ENCODE assay signal across 15 cellular contexts in genomic region chr7:92131764-92132330, GRCh38. TPM values are rescaled to one million over a fixed set of nuclear protein-coding genes. Genes with fewer than 3 reads are reported as not detected.
DNase-seq lines count a peak whose midpoint lies in the region; ATAC-seq and TF ChIP-seq lines count a peak whose summit lies in the region.
"Had no signal": no experiment of that assay in that cellular context is flagged by ENCODE, and none has a peak within 500 bp of the region (broad histone marks: within the 10 kb centered on the region; RNA-seq: fewer than 3 reads in every experiment).

No MANE protein-coding gene starts in this region.

- POLR2A ChIA-PET in naive thymus-derived CD4-positive, alpha-beta T cell (lab: Charles Lee), result interaction anchor here (0.6 to 1.6 kb wide), 3 partner anchors 17 to 396 kb away, joined by 3 to 5 read pairs (median 4); partner anchors contain the start of genes PEX1 and RBM48

- H3K9me3 ChIP-seq in DND-41 (ENCODE audit: insufficient read depth, low read length, severe bottlenecking) (no peaks in the 10 kb centered on the region), mesenchymal stem cell (ENCODE audit: control insufficient read depth, low read length) (no peaks in the 10 kb centered on the region), colonic mucosa (no peaks in the 10 kb centered on the region)
- no peaks in the 10 kb centered on the region for H3K9me3 ChIP-seq in naive thymus-derived CD4-positive, alpha-beta T cell (ENCODE audit: control insufficient read depth in 2 of 3, low read length in 3 of 3)

- H4K91ac ChIP-seq in mesenchymal stem cell (ENCODE audit: low read length), result no peak overlapping the region

- peaks cover 0 to 13% (median 12%) of the 10 kb centered on the region in 5 donors for H3K36me3 Mint-ChIP-seq in naive thymus-derived CD4-positive, alpha-beta T cell

- peaks cover 30% of the 10 kb centered on the region for H3K79me2 ChIP-seq in DND-41 (ENCODE audit: insufficient read depth, low read length)

- intact Hi-C loops in naive thymus-derived CD4-positive, alpha-beta T cell (cut with micrococcal nuclease), result loop anchor here (5.0 to 10.0 kb wide), 3 partner anchors 703 to 1873 kb away; partner anchors contain the start of genes BET1 (in 1 of the 2), CDK6 (in 1 of the 2) and VPS50 (in 1 of the 2)
- intact Hi-C loops in colonic mucosa (cut with DNase I), result loop anchor here (5.0 kb wide), 1 partner anchor 315 kb away; the partner anchor contains the start of gene GATAD1

- H2BK12ac ChIP-seq in mesenchymal stem cell (ENCODE audit: low read length in 2 of 2), result no peak overlapping the region

- peaks cover 5% of the 10 kb centered on the region for H3K79me1 ChIP-seq in mesenchymal stem cell (replicated peaks; ENCODE audit: low read length, poor library complexity, severe bottlenecking)

- peaks cover 0 to 2% (median 0%) of the 10 kb centered on the region in 5 donors for H3K27me3 Mint-ChIP-seq in naive thymus-derived CD4-positive, alpha-beta T cell
- H3K27me3 Mint-ChIP-seq: activated naive CD4-positive, alpha-beta T cell treated with anti-CD3 and anti-CD28 coated beads, Interleukin-2, amount 50 U/mL, for 24 hours had no signal

- no peak overlapping the region for H2BK5ac ChIP-seq in mesenchymal stem cell (ENCODE audit: low read depth, low read length, poor library complexity, severe bottlenecking)

- H3K27me3 ChIP-seq in DND-41 (ENCODE audit: insufficient read depth, low read length, poor library complexity), result no peaks in the 10 kb centered on the region
- H3K27me3 ChIP-seq in brain microvascular endothelial cell (replicated peaks), result no peaks in the 10 kb centered on the region
- no peaks in the 10 kb centered on the region for H3K27me3 ChIP-seq in mesenchymal stem cell (ENCODE audit: control insufficient read depth in 1 of 2, insufficient read depth in 1 of 2, low read length in 2 of 2)
- H3K27me3 ChIP-seq in naive thymus-derived CD4-positive, alpha-beta T cell (ENCODE audit: control insufficient read depth in 2 of 2, insufficient read depth in 2 of 2, low read length in 2 of 2), result no peaks in the 10 kb centered on the region
- H3K27me3 ChIP-seq in colonic mucosa, result no peaks in the 10 kb centered on the region

- no peak for ATAC-seq in DND-41 (ENCODE audit: insufficient read depth, low read depth)
- no peak for ATAC-seq in GM21529 (IDR thresholded peaks at IDR 0.05; ENCODE audit: unreplicated experiment)
- ATAC-seq in naive thymus-derived CD4-positive, alpha-beta T cell, result no peak

- H3K27ac Mint-ChIP-seq in naive thymus-derived CD4-positive, alpha-beta T cell, result peak overlapping the region in 4 of 9 donors; percentile 15 to 99 (median 28)
- H3K27ac Mint-ChIP-seq: activated naive CD4-positive, alpha-beta T cell treated with anti-CD3 and anti-CD28 coated beads, Interleukin-2, amount 50 U/mL, for 24 hours had no signal

- 50% methylated on average over 2 of the region's 4 CpGs for WGBS in mesenchymal stem cell

- H3K4me2 ChIP-seq in DND-41 (ENCODE audit: insufficient read depth, low read length), result peak overlapping the region; percentile 69; the same call in 1 of the 2 replicates
- no peak overlapping the region for H3K4me2 ChIP-seq in mesenchymal stem cell (ENCODE audit: low read length, poor library complexity, severe bottlenecking)

- no peak overlapping the region for H4K8ac ChIP-seq in mesenchymal stem cell (ENCODE audit: low read length)

- H3K4me1 Mint-ChIP-seq in naive thymus-derived CD4-positive, alpha-beta T cell, result peaks cover 12 to 47% (median 40%) of the 10 kb centered on the region in 7 donors

- H3K4me3 Mint-ChIP-seq in naive thymus-derived CD4-positive, alpha-beta T cell, result peak overlapping the region in 3 of 10 donors; percentile 16 to 24 (median 23)

- H2BK120ac ChIP-seq in mesenchymal stem cell (ENCODE audit: low read depth, low read length), result no peak overlapping the region

- H3K4ac ChIP-seq in mesenchymal stem cell (ENCODE audit: low read depth in 1 of 2, low read length in 2 of 2), result no peak overlapping the region

- no peak for DNase-seq in DND-41
- peak; percentile 16 to 18 for DNase-seq in Kasumi-1 (lab: John Stamatoyannopoulos, UW)
- no peak for DNase-seq in brain microvascular endothelial cell
- no peak for DNase-seq in mesenchymal stem cell
- DNase-seq in naive thymus-derived CD4-positive, alpha-beta T cell, result no peak
- DNase-seq in colonic mucosa, result no peak
- no peak for DNase-seq in occipital lobe (lab: John Stamatoyannopoulos, UW)
- DNase-seq: activated CD4-positive, alpha-beta T cell treated with anti-CD3 and anti-CD28 coated beads for 1 hour; COR-L47; effector memory CD4-positive, alpha-beta T cell; NCI-H1694 treated with DMSO at 0.1 percent for 48 hours; nucleus accumbens; stimulated activated CD4-positive, alpha-beta T cell treated with anti-CD3 and anti-CD28 coated beads, Interleukin-4, amount 100 ng/mL, for 4 hours had no signal

- H3K9ac ChIP-seq in DND-41 (ENCODE audit: low read depth, low read length), result no peak overlapping the region
- peak overlapping the region; percentile 98 for H3K9ac ChIP-seq in mesenchymal stem cell (ENCODE audit: low read length)
- H3K9ac ChIP-seq in colonic mucosa (ENCODE audit: low read depth in 2 of 2, low read length in 2 of 2), result no peak overlapping the region

- no peak overlapping the region for H3K23ac ChIP-seq in mesenchymal stem cell (ENCODE audit: low read length in 2 of 2)

- H3K14ac ChIP-seq in mesenchymal stem cell (ENCODE audit: low read length in 2 of 2), result no peak overlapping the region

- no peak overlapping the region for H3K18ac ChIP-seq in mesenchymal stem cell (ENCODE audit: low read depth in 1 of 2, low read length in 2 of 2)

- H2BK15ac ChIP-seq in mesenchymal stem cell (ENCODE audit: low read depth, poor library complexity, severe bottlenecking), result no peak overlapping the region

- H3K27ac ChIP-seq in DND-41 (ENCODE audit: low read length) (no peak overlapping the region), brain microvascular endothelial cell (no peak overlapping the region), mesenchymal stem cell (ENCODE audit: low read length, poor library complexity, severe bottlenecking) (no peak overlapping the region), colonic mucosa (no peak overlapping the region)
- no peak overlapping the region for H3K27ac ChIP-seq in naive thymus-derived CD4-positive, alpha-beta T cell (ENCODE audit: low read depth, low read length)

- peaks cover 0 to 5% (median 0%) of the 10 kb centered on the region in 11 donors for H3K9me3 Mint-ChIP-seq in naive thymus-derived CD4-positive, alpha-beta T cell
- H3K9me3 Mint-ChIP-seq: activated naive CD4-positive, alpha-beta T cell treated with anti-CD3 and anti-CD28 coated beads, Interleukin-2, amount 50 U/mL, for 24 hours had no signal

- no peak overlapping the region for H2AK5ac ChIP-seq in mesenchymal stem cell (ENCODE audit: low read length, severe bottlenecking)

- H2AFZ ChIP-seq in DND-41 (ENCODE audit: low read depth, low read length), result no peak overlapping the region
- H2AFZ ChIP-seq in mesenchymal stem cell (ENCODE audit: low read depth, low read length), result no peak overlapping the region

- in situ Hi-C loops in brain microvascular endothelial cell (cut with HindIII; ENCODE audit: low pct_ligation_motif_present, low sequenced_read_pairs), result no loop called here

- H3K4me1 ChIP-seq in DND-41 (ENCODE audit: insufficient read depth, low read length), result peaks cover 20% of the 10 kb centered on the region
- no peaks in the 10 kb centered on the region for H3K4me1 ChIP-seq in mesenchymal stem cell (ENCODE audit: control insufficient read depth, insufficient read depth, low read depth, low read length)
- peaks cover 4 to 12% of the 10 kb centered on the region in 2 donors for H3K4me1 ChIP-seq in naive thymus-derived CD4-positive, alpha-beta T cell (ENCODE audit: control insufficient read depth in 2 of 2, insufficient read depth in 2 of 2, low read length in 2 of 2)
- no peaks in the 10 kb centered on the region for H3K4me1 ChIP-seq in colonic mucosa

- H4K20me1 ChIP-seq in DND-41 (ENCODE audit: insufficient read depth, low read length), result no peaks in the 10 kb centered on the region

- TF ChIP-seq CTCF in DND-41 (IDR thresholded peaks at IDR 0.05; ENCODE audit: borderline replicate concordance, extremely low read depth, low read length, poor library complexity, severe bottlenecking) (no peak), brain microvascular endothelial cell (IDR thresholded peaks at IDR 0.05; ENCODE audit: low read depth, low read length, missing control alignments) (no peak), colonic mucosa (IDR thresholded peaks at IDR 0.05) (no peak)

- no peak overlapping the region for H3K4me3 ChIP-seq in DND-41 (ENCODE audit: low read depth in 1 of 2, low read length in 2 of 2)
- peak overlapping the region; percentile 92 for H3K4me3 ChIP-seq in brain microvascular endothelial cell (ENCODE audit: low read depth, low read length)
- H3K4me3 ChIP-seq in mesenchymal stem cell (ENCODE audit: insufficient read depth in 1 of 2, low read depth in 1 of 2, low read length in 2 of 2), result peak overlapping the region in 1 of 2 experiments; percentile 95
- no peak overlapping the region for H3K4me3 ChIP-seq in naive thymus-derived CD4-positive, alpha-beta T cell (ENCODE audit: low read length)
- no peak overlapping the region for H3K4me3 ChIP-seq in colonic mucosa

- H3K36me3 ChIP-seq in DND-41 (ENCODE audit: insufficient read depth, low read length), result peaks cover 13% of the 10 kb centered on the region
- H3K36me3 ChIP-seq in brain microvascular endothelial cell (replicated peaks), result peaks cover 16% of the 10 kb centered on the region
- peaks cover 3 to 48% of the 10 kb centered on the region in 2 experiments for H3K36me3 ChIP-seq in mesenchymal stem cell (ENCODE audit: control insufficient read depth in 1 of 2, insufficient read depth in 2 of 2, low read depth in 1 of 2, low read length in 2 of 2)
- H3K36me3 ChIP-seq in naive thymus-derived CD4-positive, alpha-beta T cell (ENCODE audit: control insufficient read depth in 2 of 3, insufficient read depth in 3 of 3, low read length in 3 of 3), result peaks cover 0 to 16% (median 0%) of the 10 kb centered on the region in 3 experiments
- no peaks in the 10 kb centered on the region for H3K36me3 ChIP-seq in colonic mucosa

- CTCF ChIA-PET in naive thymus-derived CD4-positive, alpha-beta T cell (lab: Charles Lee), result interaction anchor here (1.3 kb wide), 1 partner anchor 264 kb away, joined by 4 read pairs; no protein-coding TSS in a partner anchor

RNA-seq across cellular contexts. Expression of gene CYP51A1, which starts 2.4 kb away (rescaled TPM):
- polyA plus RNA-seq in mesenchymal stem cell (2013, experiment 1 of 2), result 147 TPM
- polyA plus RNA-seq in mesenchymal stem cell (2013, experiment 2 of 2), result 149 TPM
- total RNA-seq in naive thymus-derived CD4-positive, alpha-beta T cell, result 10 to 100 TPM; 14.7 to 36.6 (median 21.7) TPM
- polyA plus RNA-seq in naive thymus-derived CD4-positive, alpha-beta T cell, result 10 to 100 TPM; 12.2 to 12.6 TPM
- total RNA-seq in colonic mucosa, result 100 to 1,000 TPM; 125 to 322 TPM
- 345 TPM for total RNA-seq in occipital lobe

RNA-seq across cellular contexts. Expression of gene LRRD1, which starts 47.1 kb away (rescaled TPM):
- 0.03 TPM for polyA plus RNA-seq in mesenchymal stem cell (2013, experiment 1 of 2)
- not detected for polyA plus RNA-seq in mesenchymal stem cell (2013, experiment 2 of 2)
- under 1 TPM in 2 of 5 experiments, not detected in 3; 0.17 to 0.22 TPM for total RNA-seq in naive thymus-derived CD4-positive, alpha-beta T cell
- polyA plus RNA-seq in naive thymus-derived CD4-positive, alpha-beta T cell, result not detected
- not detected for total RNA-seq in colonic mucosa
- total RNA-seq in occipital lobe, result 0.78 TPM

Comparison
In these comparisons a context has a peak if more than half of its experiments do, and no peak if none do; other contexts are left out.
1. DNase-seq: peak in Kasumi-1 (2 of 2); none in DND-41 (single experiment), brain microvascular endothelial cell (single experiment), mesenchymal stem cell (single experiment), naive thymus-derived CD4-positive, alpha-beta T cell (0 of 9), colonic mucosa (single experiment) and occipital lobe (single experiment).